In the genomic region with DNA sequence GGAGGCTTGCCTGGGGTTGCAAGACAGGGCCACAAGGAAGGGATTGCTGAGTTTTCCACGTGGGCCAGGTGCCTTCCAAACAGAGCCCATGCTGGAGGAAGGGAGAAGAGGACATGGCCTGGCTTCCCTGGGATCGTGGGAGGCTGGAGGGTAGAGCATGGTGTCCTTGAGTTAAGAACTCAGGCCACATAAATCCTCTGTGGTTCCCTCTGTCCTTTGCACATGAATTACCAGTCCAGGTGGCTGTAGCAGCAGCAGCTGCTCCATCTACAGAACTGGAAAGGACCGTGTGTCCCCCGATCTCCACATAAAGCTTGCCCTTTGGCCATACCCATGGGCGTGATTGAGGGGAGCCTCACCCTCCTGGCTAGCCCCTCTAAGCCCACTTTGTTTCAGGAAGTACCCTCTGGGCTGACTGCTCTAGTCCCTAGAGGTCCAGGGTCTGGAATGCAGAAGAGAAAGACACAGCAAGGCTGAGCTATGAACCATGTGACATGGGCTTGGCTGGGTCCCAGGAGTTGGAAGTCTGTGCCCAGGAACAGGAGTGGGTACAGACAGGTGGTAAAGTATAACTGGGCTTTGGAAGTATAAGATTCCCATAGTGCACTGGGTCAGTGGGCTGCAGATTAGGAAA, we compare ENCODE assay signal across 16 cellular contexts.
DNase-seq lines count a peak whose midpoint lies in the region; ATAC-seq and TF ChIP-seq lines count a peak whose summit lies in the region.
"Had no signal": no experiment of that assay in that cellular context is flagged by ENCODE, and none has a peak within 500 bp of the region (broad histone marks: within the 10 kb centered on the region; RNA-seq: fewer than 3 reads in every experiment).

No MANE protein-coding gene starts in this region.

- H3K4me1 Mint-ChIP-seq in stimulated activated effector memory CD8-positive, alpha-beta T cell treated with anti-CD3 and anti-CD28 coated beads, Interleukin-12 subunit alpha, Interleukin-12 subunit beta, amount 100 ng/mL, for 72 hours, result peaks cover 7% of the 10 kb centered on the region

- H3K4me3 ChIP-seq in body of pancreas (no peak overlapping the region), right lobe of liver (no peak overlapping the region)
- H3K4me3 ChIP-seq: sigmoid colon had no signal

- intact Hi-C loops in body of pancreas (cut with DNase I), result no loop called here
- intact Hi-C loops in right lobe of liver (cut with DNase I), result no loop called here

- no peaks in the 10 kb centered on the region for H3K9me3 Mint-ChIP-seq in stimulated activated effector memory CD8-positive, alpha-beta T cell treated with anti-CD3 and anti-CD28 coated beads, Interleukin-12 subunit alpha, Interleukin-12 subunit beta, amount 100 ng/mL, for 72 hours
- H3K9me3 Mint-ChIP-seq: activated T-cell treated with anti-CD3 and anti-CD28 coated beads, Interleukin-2, amount 50 U/mL, for 4 hours; naive B cell had no signal

- ATAC-seq in body of pancreas, result peak; percentile 57
- ATAC-seq in right lobe of liver, result peak; percentile 29 to 34 (median 32)
- ATAC-seq in stimulated activated effector memory CD8-positive, alpha-beta T cell treated with anti-CD3 and anti-CD28 coated beads, Interleukin-12 subunit alpha, Interleukin-12 subunit beta, amount 100 ng/mL, for 72 hours, result no peak
- ATAC-seq in HG03565 (IDR thresholded peaks at IDR 0.05; ENCODE audit: unreplicated experiment), result no peak
- ATAC-seq: activated T-cell treated with anti-CD3 and anti-CD28 coated beads, Interleukin-2, amount 50 U/mL, for 4 hours had no signal

- TF ChIP-seq POLR2A in body of pancreas (IDR thresholded peaks at IDR 0.05) (no peak), right lobe of liver (IDR thresholded peaks at IDR 0.05) (no peak)

- H3K4me1 ChIP-seq in body of pancreas (peaks cover 34% of the 10 kb centered on the region), right lobe of liver (peaks cover 0 to 50% (median 25%) of the 10 kb centered on the region in 4 donors)

- in situ Hi-C loops in KBM-7 (cut with MboI; ENCODE audit: low pct_unique_long_range_greater_than_20kb, low sequenced_read_pairs), result no loop called here

- peak overlapping the region; percentile 44 for H3K27ac Mint-ChIP-seq in stimulated activated effector memory CD8-positive, alpha-beta T cell treated with anti-CD3 and anti-CD28 coated beads, Interleukin-12 subunit alpha, Interleukin-12 subunit beta, amount 100 ng/mL, for 72 hours

- DNase-seq in NCI-H2107 treated with DMSO at 0.1 percent for 48 hours (lab: John Stamatoyannopoulos, UW; ENCODE audit: unreplicated experiment), result peak; percentile 48
- DNase-seq in NCI-H2107 (lab: John Stamatoyannopoulos, UW), result no peak
- peak; percentile 43 to 74 (median 62) for DNase-seq in body of pancreas
- DNase-seq in right lobe of liver, result peak; percentile 72 to 82 (median 77)
- no peak for DNase-seq in stimulated activated effector memory CD8-positive, alpha-beta T cell treated with anti-CD3 and anti-CD28 coated beads, Interleukin-12 subunit alpha, Interleukin-12 subunit beta, amount 100 ng/mL, for 72 hours (ENCODE audit: low spot score in 2 of 2)
- DNase-seq in KBM-7, result no peak
- no peak for DNase-seq in SHP77 treated with DMSO at 0.1 percent for 48 hours (lab: John Stamatoyannopoulos, UW)
- DNase-seq: activated T-cell treated with anti-CD3 and anti-CD28 coated beads, Interleukin-2, amount 50 U/mL, for 4 hours; HCEC 1CT; naive B cell; NCI-H774; sigmoid colon; stimulated activated naive CD4-positive, alpha-beta T cell treated with Interleukin-2 at 50 U/mL for 16 hours had no signal

- no peak for TF ChIP-seq CTCF in body of pancreas (IDR thresholded peaks at IDR 0.05)
- no peak for TF ChIP-seq CTCF in right lobe of liver (IDR thresholded peaks at IDR 0.05)

- H3K4me3 Mint-ChIP-seq in stimulated activated effector memory CD8-positive, alpha-beta T cell treated with anti-CD3 and anti-CD28 coated beads, Interleukin-12 subunit alpha, Interleukin-12 subunit beta, amount 100 ng/mL, for 72 hours, result no peak overlapping the region
- H3K4me3 Mint-ChIP-seq: activated T-cell treated with anti-CD3 and anti-CD28 coated beads, Interleukin-2, amount 50 U/mL, for 4 hours; naive B cell had no signal

- H3K27me3 ChIP-seq in body of pancreas (no peaks in the 10 kb centered on the region), right lobe of liver (no peaks in the 10 kb centered on the region)
- H3K27me3 ChIP-seq: sigmoid colon had no signal

- H3K9me3 ChIP-seq in body of pancreas (no peaks in the 10 kb centered on the region), right lobe of liver (no peaks in the 10 kb centered on the region)
- H3K9me3 ChIP-seq: sigmoid colon had no signal

- H3K36me3 Mint-ChIP-seq in stimulated activated effector memory CD8-positive, alpha-beta T cell treated with anti-CD3 and anti-CD28 coated beads, Interleukin-12 subunit alpha, Interleukin-12 subunit beta, amount 100 ng/mL, for 72 hours, result no peaks in the 10 kb centered on the region
- H3K36me3 Mint-ChIP-seq: naive B cell had no signal

- peak overlapping the region in 3 of 4 donors; percentile 26 to 53 (median 45) for H3K27ac ChIP-seq in body of pancreas
- H3K27ac ChIP-seq in right lobe of liver, result peak overlapping the region in 2 of 3 donors; percentile 36 to 43
- H3K27ac ChIP-seq: KMS-11, RWPE1, sigmoid colon had no signal

- H3K36me3 ChIP-seq in body of pancreas (replicated peaks in 1 of 2; ENCODE audit: insufficient read depth in 1 of 2, low read depth in 2 of 2) (no peaks in the 10 kb centered on the region), right lobe of liver (no peaks in the 10 kb centered on the region)
- H3K36me3 ChIP-seq: sigmoid colon had no signal

- WGBS in body of pancreas, 2 donors, result 61 to 62% methylated on average over 4 to 5 of the region's 5 CpGs
- WGBS in right lobe of liver (ENCODE audit: insufficient coverage, low coverage, low lambda C conversion rate, missing lambda C conversion rate), result 50% methylated on average over 1 of the region's 5 CpGs

Comparison
In these comparisons a context has a peak if more than half of its experiments do, and no peak if none do; other contexts are left out.
1. DNase-seq: peak in NCI-H2107 treated with DMSO at 0.1 percent for 48 hours (single experiment), body of pancreas (4 of 4) and right lobe of liver (3 of 3); none in NCI-H2107 (single experiment), stimulated activated effector memory CD8-positive, alpha-beta T cell treated with anti-CD3 and anti-CD28 coated beads, Interleukin-12 subunit alpha, Interleukin-12 subunit beta, amount 100 ng/mL, for 72 hours (0 of 2), KBM-7 (single experiment) and SHP77 treated with DMSO at 0.1 percent for 48 hours (single experiment).
2. ATAC-seq: peak in body of pancreas (single experiment) and right lobe of liver (4 of 4); none in stimulated activated effector memory CD8-positive, alpha-beta T cell treated with anti-CD3 and anti-CD28 coated beads, Interleukin-12 subunit alpha, Interleukin-12 subunit beta, amount 100 ng/mL, for 72 hours (single experiment) and HG03565 (single experiment).